25 cellular contexts compared by ENCODE assay signal in the genomic region with DNA sequence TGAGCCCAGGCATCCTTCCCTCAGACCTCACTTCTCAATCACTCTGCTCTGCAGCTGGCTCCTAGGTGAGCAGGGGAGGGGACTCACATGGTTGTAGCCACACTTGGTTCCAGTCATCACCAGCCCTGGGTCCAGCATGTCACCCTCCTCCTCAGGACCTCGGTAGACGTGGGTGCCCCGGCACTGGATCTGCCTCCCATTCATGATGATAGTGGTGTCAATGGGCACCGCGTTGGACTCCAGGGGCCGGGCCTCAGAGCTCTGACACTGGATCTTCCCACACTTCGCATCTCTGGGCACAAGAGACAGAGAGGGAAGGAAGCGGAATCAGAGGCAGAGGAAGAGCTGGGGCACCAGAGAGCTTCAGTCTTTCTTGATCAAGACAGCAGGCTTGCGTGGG. TPM values are rescaled to one million over a fixed set of nuclear protein-coding genes. Genes with fewer than 3 reads are reported as not detected.
"Had no signal": no experiment of that assay in that cellular context is flagged by ENCODE, and none has a peak within 500 bp of the region (broad histone marks: within the 10 kb centered on the region; RNA-seq: fewer than 3 reads in every experiment).

No MANE protein-coding gene starts in this region.

- DNase-seq: activated gamma-delta T cell treated with Interleukin-2 at 50 U/mL for 16 hours; activated T-cell treated with anti-CD3 and anti-CD28 coated beads, Interleukin-2, amount 50 U/mL, for 48 hours; aorta; brain microvascular endothelial cell; central memory CD4-positive, alpha-beta T cell; colonic mucosa; hippocampal formation; left ventricle myocardium superior; mammary epithelial cell; midbrain; retina; spleen; stimulated activated CD4-positive, alpha-beta T cell treated with anti-CD3 and anti-CD28 coated beads, Interleukin-4, amount 100 ng/mL, for 1 hour; substantia nigra; SW 1271; T-helper 9 cell; thyroid gland; upper lobe of right lung had no signal

- H3K9me3 ChIP-seq: colonic mucosa, esophagus muscularis mucosa, spleen, thyroid gland, upper lobe of right lung had no signal

- H3K27ac Mint-ChIP-seq: activated naive CD4-positive, alpha-beta T cell treated with anti-CD3 and anti-CD28 coated beads, Interleukin-2, amount 50 U/mL, for 24 hours; progenitor cell of endocrine pancreas; stimulated activated naive CD8-positive, alpha-beta T cell treated with anti-CD3 and anti-CD28 coated beads, Interleukin-15, Interleukin-2, amounts not matched to agents 100 ng/mL and 50 ng/mL, for 24 hours had no signal

- FAIRE-seq: frontal cortex had no signal

- H3K27me3 Mint-ChIP-seq: activated naive CD4-positive, alpha-beta T cell treated with anti-CD3 and anti-CD28 coated beads, Interleukin-2, amount 50 U/mL, for 24 hours; natural killer cell treated with Interleukin-12 subunit alpha and Interleukin-12 subunit beta and Interleukin-15 and Interleukin-18, amount 100 ng/mL, for 72 hours; progenitor cell of endocrine pancreas; stimulated activated naive CD8-positive, alpha-beta T cell treated with anti-CD3 and anti-CD28 coated beads, Interleukin-15, Interleukin-2, amounts not matched to agents 100 ng/mL and 50 ng/mL, for 24 hours had no signal

- H3K4me3 ChIP-seq: colonic mucosa, esophagus muscularis mucosa, spleen, thyroid gland, upper lobe of right lung had no signal

- ATAC-seq: left ventricle myocardium superior; natural killer cell treated with Interleukin-12 subunit alpha and Interleukin-12 subunit beta and Interleukin-15 and Interleukin-18, amount 100 ng/mL, for 72 hours; upper lobe of right lung had no signal

- H3K27me3 ChIP-seq: brain microvascular endothelial cell, colonic mucosa, esophagus muscularis mucosa, spleen, thyroid gland, upper lobe of right lung had no signal

- H3K4me1 ChIP-seq: colonic mucosa, thyroid gland, upper lobe of right lung had no signal

- H3K9me3 Mint-ChIP-seq: activated naive CD4-positive, alpha-beta T cell treated with anti-CD3 and anti-CD28 coated beads, Interleukin-2, amount 50 U/mL, for 24 hours; natural killer cell treated with Interleukin-12 subunit alpha and Interleukin-12 subunit beta and Interleukin-15 and Interleukin-18, amount 100 ng/mL, for 72 hours had no signal

- H3K27ac ChIP-seq: brain microvascular endothelial cell, colonic mucosa, esophagus muscularis mucosa, thyroid gland, upper lobe of right lung had no signal

- H3K4me3 Mint-ChIP-seq: activated naive CD4-positive, alpha-beta T cell treated with anti-CD3 and anti-CD28 coated beads, Interleukin-2, amount 50 U/mL, for 24 hours; stimulated activated naive CD8-positive, alpha-beta T cell treated with anti-CD3 and anti-CD28 coated beads, Interleukin-15, Interleukin-2, amounts not matched to agents 100 ng/mL and 50 ng/mL, for 24 hours had no signal

- H3K36me3 Mint-ChIP-seq: activated naive CD4-positive, alpha-beta T cell treated with anti-CD3 and anti-CD28 coated beads, Interleukin-2, amount 50 U/mL, for 24 hours had no signal

- H3K36me3 ChIP-seq: colonic mucosa had no signal

- H3K4me1 Mint-ChIP-seq: activated naive CD4-positive, alpha-beta T cell treated with anti-CD3 and anti-CD28 coated beads, Interleukin-2, amount 50 U/mL, for 24 hours had no signal

RNA-seq across cellular contexts. Expression of a gene that starts 32.9 kb away (rescaled TPM):
- total RNA-seq: frontal cortex, left ventricle myocardium superior, progenitor cell of endocrine pancreas, SK-MEL-5, upper lobe of right lung had no signal
